In the genomic region with DNA sequence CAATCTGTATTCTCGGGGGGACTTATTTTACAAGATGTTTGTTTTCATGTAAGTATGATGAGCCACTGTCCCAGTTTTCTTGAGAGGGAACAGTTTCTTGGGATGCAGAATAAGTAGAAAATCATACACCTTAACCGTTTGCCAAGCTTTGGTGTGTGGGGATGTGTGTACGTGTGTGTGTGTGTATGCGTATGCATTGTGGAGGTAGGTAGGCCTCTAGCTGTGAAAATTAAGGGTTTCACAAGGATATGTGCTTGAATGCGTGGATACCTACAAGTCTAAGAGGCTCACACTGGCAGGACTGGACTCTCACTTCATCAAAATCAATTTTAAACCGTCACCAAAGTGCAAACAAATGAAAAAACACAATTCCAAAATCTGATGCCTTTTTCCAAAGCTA, we compare ENCODE assay signal across 23 cellular contexts.
"Had no signal": no experiment of that assay in that cellular context is flagged by ENCODE, and none has a peak within 500 bp of the region (broad histone marks: within the 10 kb centered on the region; RNA-seq: fewer than 3 reads in every experiment).

No MANE protein-coding gene starts in this region.

- H3K27ac ChIP-seq: lower lobe of right lung, ovary, right atrium auricular region, right lobe of liver, tibial nerve had no signal

- H3K4me1 ChIP-seq: lower lobe of right lung, right atrium auricular region, right lobe of liver, tibial nerve, uterus had no signal

- H3K4me3 Mint-ChIP-seq: naive thymus-derived CD8-positive, alpha-beta T cell; nephron; stimulated activated memory B cell treated with anti-CD40 and anti-IgM and Interleukin-4, amounts not matched to agents 10 μg/mL and 1 μg/mL and 100 μg/mL, for 72 hours; stimulated activated naive CD8-positive, alpha-beta T cell treated with anti-CD3 and anti-CD28 coated beads, Interleukin-15, amount 100 ng/mL, for 72 hours; type B pancreatic cell had no signal

- H3K4me2 ChIP-seq: smooth muscle cell had no signal

- H3K27me3 Mint-ChIP-seq: naive thymus-derived CD8-positive, alpha-beta T cell; progenitor cell of endocrine pancreas; stimulated activated memory B cell treated with anti-CD40 and anti-IgM and Interleukin-4, amounts not matched to agents 10 μg/mL and 1 μg/mL and 100 μg/mL, for 72 hours; stimulated activated naive CD8-positive, alpha-beta T cell treated with anti-CD3 and anti-CD28 coated beads, Interleukin-15, amount 100 ng/mL, for 72 hours; type B pancreatic cell had no signal

- H3K36me3 Mint-ChIP-seq: naive thymus-derived CD8-positive, alpha-beta T cell; stimulated activated memory B cell treated with anti-CD40 and anti-IgM and Interleukin-4, amounts not matched to agents 10 μg/mL and 1 μg/mL and 100 μg/mL, for 72 hours; type B pancreatic cell had no signal

- H3K4me1 Mint-ChIP-seq: naive thymus-derived CD8-positive, alpha-beta T cell; stimulated activated memory B cell treated with anti-CD40 and anti-IgM and Interleukin-4, amounts not matched to agents 10 μg/mL and 1 μg/mL and 100 μg/mL, for 72 hours; stimulated activated naive CD8-positive, alpha-beta T cell treated with anti-CD3 and anti-CD28 coated beads, Interleukin-15, amount 100 ng/mL, for 72 hours had no signal

- H3K9me3 Mint-ChIP-seq: naive thymus-derived CD8-positive, alpha-beta T cell; stimulated activated memory B cell treated with anti-CD40 and anti-IgM and Interleukin-4, amounts not matched to agents 10 μg/mL and 1 μg/mL and 100 μg/mL, for 72 hours; stimulated activated naive CD8-positive, alpha-beta T cell treated with anti-CD3 and anti-CD28 coated beads, Interleukin-15, amount 100 ng/mL, for 72 hours; type B pancreatic cell had no signal

- H3K4me3 ChIP-seq: lower lobe of right lung, ovary, right atrium auricular region, right lobe of liver, smooth muscle cell, tibial nerve, uterus had no signal

- H3K27me3 ChIP-seq: ovary, right atrium auricular region, right lobe of liver, tibial nerve, uterus had no signal

- DNase-seq: islet precursor cell; left ventricle myocardium superior; lower lobe of right lung; mammary epithelial cell; mesenchymal stem cell; naive thymus-derived CD8-positive, alpha-beta T cell; ovary; right lobe of liver; stimulated activated CD4-positive, alpha-beta T cell treated with anti-CD3 and anti-CD28 coated beads, Interleukin-1b, Interleukin-23, amount 100 ng/mL, for 48 hours; stimulated activated CD4-positive, alpha-beta T cell treated with anti-CD3 and anti-CD28 coated beads, Interleukin-2, amount 100 ng/mL, for 48 hours; stimulated activated CD4-positive, alpha-beta T cell treated with anti-CD3 and anti-CD28 coated beads, Interleukin-4, amount 100 ng/mL, for 4 hours; stimulated activated CD8-positive, alpha-beta memory T cell treated with anti-CD3 and anti-CD28 coated beads, Interleukin-4, amount 100 ng/mL, for 48 hours; stimulated activated naive CD4-positive, alpha-beta T cell treated with Interleukin-2 at 50 U/mL for 16 hours; stimulated activated naive CD8-positive, alpha-beta T cell treated with anti-CD3 and anti-CD28 coated beads, Interleukin-15, amount 100 ng/mL, for 72 hours; substantia nigra; uterus had no signal

- H3K9me3 ChIP-seq: lower lobe of right lung, ovary, right atrium auricular region, right lobe of liver, tibial nerve, uterus had no signal

- H3K36me3 ChIP-seq: lower lobe of right lung, ovary, right atrium auricular region, right lobe of liver, tibial nerve, uterus had no signal

- H3K27ac Mint-ChIP-seq: naive thymus-derived CD8-positive, alpha-beta T cell; progenitor cell of endocrine pancreas; stimulated activated memory B cell treated with anti-CD40 and anti-IgM and Interleukin-4, amounts not matched to agents 10 μg/mL and 1 μg/mL and 100 μg/mL, for 72 hours; stimulated activated naive CD8-positive, alpha-beta T cell treated with anti-CD3 and anti-CD28 coated beads, Interleukin-15, amount 100 ng/mL, for 72 hours; type B pancreatic cell had no signal
